Comparison of ENCODE assay signal across 1 cellular context in the genomic region with DNA sequence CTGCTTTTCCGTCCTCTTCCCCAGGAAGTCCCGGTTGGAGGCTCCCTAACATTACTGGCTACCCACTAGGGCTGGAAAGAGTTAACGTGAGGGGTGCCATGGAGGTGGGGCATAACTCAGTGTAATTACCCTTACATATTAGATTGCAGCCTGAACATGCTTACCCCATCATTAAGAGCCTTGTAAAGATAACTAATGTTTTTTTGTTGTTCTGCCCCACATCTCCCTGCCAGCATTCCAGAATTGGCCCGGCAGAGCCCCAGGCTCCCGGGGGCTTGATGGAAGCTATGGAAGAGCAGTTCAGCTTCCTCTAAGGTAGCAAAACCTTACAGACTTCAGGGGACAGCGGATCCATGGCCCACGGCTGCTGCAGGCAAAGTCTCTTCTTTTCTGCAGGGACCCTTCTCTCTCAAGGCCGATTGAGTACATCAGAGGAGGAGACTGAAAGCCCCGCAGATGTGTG.
TF ChIP-seq lines count a peak whose summit lies in the region.

No MANE protein-coding gene starts in this region.

TF ChIP-seq in HEK293, 187 proteins besides CTCF, POLR2A, EP300 and RAD21 (continued from another document):
- TF ChIP-seq ZXDB (tag by site-specific recombination; IDR thresholded peaks at IDR 0.05) (peak; percentile 62; the same call in 1 of the 2 replicates), KLF10 (tag by site-specific recombination; IDR thresholded peaks at IDR 0.05) (0 out of 2 replicates have a peak, but pooled peaks have one; percentile 26), ZNF843 (tag by site-specific recombination; IDR thresholded peaks at IDR 0.05) (peak; percentile 90), OVOL3 (tag by site-specific recombination; IDR thresholded peaks at IDR 0.05) (0 out of 2 replicates have a peak, but pooled peaks have one; percentile 18), KLF7 (tag by site-specific recombination; IDR thresholded peaks at IDR 0.05; ENCODE audit: borderline replicate concordance) (peak; percentile 54; the same call in 1 of the 2 replicates), ZNF600 (tag by site-specific recombination; IDR thresholded peaks at IDR 0.05) (peak; percentile 73), ZNF2 (tag by site-specific recombination; IDR thresholded peaks at IDR 0.05) (no peak), ZBTB44 (tag by site-specific recombination; IDR thresholded peaks at IDR 0.05) (peak; percentile 78), ZBTB8A (tag by site-specific recombination; IDR thresholded peaks at IDR 0.05) (0 out of 2 replicates have a peak, but pooled peaks have one; percentile 4), ZNF398 (tag by site-specific recombination; IDR thresholded peaks at IDR 0.05) (0 out of 2 replicates have a peak, but pooled peaks have one; percentile 18), ZNF510 (tag by site-specific recombination; IDR thresholded peaks at IDR 0.05; ENCODE audit: insufficient replicate concordance) (no peak), GLIS1 (tag by site-specific recombination; IDR thresholded peaks at IDR 0.05) (0 out of 2 replicates have a peak, but pooled peaks have one; percentile 33), ZBTB48 (tag by site-specific recombination; IDR thresholded peaks at IDR 0.05) (peak; percentile 11), ZNF341 (tag by site-specific recombination; IDR thresholded peaks at IDR 0.05; ENCODE audit: low read depth) (peak; percentile 61), ZEB2 (tag by site-specific recombination; IDR thresholded peaks at IDR 0.05) (peak; percentile 38; the same call in 1 of the 2 replicates), SCRT2 (tag by site-specific recombination; IDR thresholded peaks at IDR 0.05) (no peak), ZNF16 (tag by site-specific recombination; IDR thresholded peaks at IDR 0.05; ENCODE audit: low read depth) (no peak), ZNF112 (tag by site-specific recombination; IDR thresholded peaks at IDR 0.05) (no peak)
- TF ChIP-seq, protein P1, sequence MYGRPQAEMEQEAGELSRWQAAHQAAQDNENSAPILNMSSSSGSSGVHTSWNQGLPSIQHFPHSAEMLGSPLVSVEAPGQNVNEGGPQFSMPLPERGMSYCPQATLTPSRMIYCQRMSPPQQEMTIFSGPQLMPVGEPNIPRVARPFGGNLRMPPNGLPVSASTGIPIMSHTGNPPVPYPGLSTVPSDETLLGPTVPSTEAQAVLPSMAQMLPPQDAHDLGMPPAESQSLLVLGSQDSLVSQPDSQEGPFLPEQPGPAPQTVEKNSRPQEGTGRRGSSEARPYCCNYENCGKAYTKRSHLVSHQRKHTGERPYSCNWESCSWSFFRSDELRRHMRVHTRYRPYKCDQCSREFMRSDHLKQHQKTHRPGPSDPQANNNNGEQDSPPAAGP (tag by site-specific recombination; IDR thresholded peaks at IDR 0.05) = no peak
- TF ChIP-seq, protein P2, sequence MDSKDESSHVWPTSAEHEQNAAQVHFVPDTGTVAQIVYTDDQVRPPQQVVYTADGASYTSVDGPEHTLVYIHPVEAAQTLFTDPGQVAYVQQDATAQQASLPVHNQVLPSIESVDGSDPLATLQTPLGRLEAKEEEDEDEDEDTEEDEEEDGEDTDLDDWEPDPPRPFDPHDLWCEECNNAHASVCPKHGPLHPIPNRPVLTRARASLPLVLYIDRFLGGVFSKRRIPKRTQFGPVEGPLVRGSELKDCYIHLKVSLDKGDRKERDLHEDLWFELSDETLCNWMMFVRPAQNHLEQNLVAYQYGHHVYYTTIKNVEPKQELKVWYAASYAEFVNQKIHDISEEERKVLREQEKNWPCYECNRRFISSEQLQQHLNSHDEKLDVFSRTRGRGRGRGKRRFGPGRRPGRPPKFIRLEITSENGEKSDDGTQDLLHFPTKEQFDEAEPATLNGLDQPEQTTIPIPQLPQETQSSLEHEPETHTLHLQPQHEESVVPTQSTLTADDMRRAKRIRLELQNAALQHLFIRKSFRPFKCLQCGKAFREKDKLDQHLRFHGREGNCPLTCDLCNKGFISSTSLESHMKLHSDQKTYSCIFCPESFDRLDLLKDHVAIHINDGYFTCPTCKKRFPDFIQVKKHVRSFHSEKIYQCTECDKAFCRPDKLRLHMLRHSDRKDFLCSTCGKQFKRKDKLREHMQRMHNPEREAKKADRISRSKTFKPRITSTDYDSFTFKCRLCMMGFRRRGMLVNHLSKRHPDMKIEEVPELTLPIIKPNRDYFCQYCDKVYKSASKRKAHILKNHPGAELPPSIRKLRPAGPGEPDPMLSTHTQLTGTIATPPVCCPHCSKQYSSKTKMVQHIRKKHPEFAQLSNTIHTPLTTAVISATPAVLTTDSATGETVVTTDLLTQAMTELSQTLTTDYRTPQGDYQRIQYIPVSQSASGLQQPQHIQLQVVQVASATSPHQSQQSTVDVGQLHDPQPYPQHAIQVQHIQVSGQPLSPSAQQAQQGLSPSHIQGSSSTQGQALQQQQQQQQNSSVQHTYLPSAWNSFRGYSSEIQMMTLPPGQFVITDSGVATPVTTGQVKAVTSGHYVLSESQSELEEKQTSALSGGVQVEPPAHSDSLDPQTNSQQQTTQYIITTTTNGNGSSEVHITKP (tag by site-specific recombination; IDR thresholded peaks at IDR 0.05) = peak; percentile 25; the same call in 1 of the 2 replicates
- TF ChIP-seq, protein P3, sequence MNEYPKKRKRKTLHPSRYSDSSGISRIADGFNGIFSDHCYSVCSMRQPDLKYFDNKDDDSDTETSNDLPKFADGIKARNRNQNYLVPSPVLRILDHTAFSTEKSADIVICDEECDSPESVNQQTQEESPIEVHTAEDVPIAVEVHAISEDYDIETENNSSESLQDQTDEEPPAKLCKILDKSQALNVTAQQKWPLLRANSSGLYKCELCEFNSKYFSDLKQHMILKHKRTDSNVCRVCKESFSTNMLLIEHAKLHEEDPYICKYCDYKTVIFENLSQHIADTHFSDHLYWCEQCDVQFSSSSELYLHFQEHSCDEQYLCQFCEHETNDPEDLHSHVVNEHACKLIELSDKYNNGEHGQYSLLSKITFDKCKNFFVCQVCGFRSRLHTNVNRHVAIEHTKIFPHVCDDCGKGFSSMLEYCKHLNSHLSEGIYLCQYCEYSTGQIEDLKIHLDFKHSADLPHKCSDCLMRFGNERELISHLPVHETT (tag by site-specific recombination; IDR thresholded peaks at IDR 0.05) = no peak
- TF ChIP-seq, protein P4, sequence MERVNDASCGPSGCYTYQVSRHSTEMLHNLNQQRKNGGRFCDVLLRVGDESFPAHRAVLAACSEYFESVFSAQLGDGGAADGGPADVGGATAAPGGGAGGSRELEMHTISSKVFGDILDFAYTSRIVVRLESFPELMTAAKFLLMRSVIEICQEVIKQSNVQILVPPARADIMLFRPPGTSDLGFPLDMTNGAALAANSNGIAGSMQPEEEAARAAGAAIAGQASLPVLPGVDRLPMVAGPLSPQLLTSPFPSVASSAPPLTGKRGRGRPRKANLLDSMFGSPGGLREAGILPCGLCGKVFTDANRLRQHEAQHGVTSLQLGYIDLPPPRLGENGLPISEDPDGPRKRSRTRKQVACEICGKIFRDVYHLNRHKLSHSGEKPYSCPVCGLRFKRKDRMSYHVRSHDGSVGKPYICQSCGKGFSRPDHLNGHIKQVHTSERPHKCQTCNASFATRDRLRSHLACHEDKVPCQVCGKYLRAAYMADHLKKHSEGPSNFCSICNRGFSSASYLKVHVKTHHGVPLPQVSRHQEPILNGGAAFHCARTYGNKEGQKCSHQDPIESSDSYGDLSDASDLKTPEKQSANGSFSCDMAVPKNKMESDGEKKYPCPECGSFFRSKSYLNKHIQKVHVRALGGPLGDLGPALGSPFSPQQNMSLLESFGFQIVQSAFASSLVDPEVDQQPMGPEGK (tag by site-specific recombination; IDR thresholded peaks at IDR 0.05) = peak; percentile 19; the same call in 1 of the 2 replicates
